In genomic region chr12:87943666-87944065, GRCh38 we compare ENCODE assay signal across 21 cellular contexts.
"Had no signal": no experiment of that assay in that cellular context is flagged by ENCODE, and none has a peak within 500 bp of the region (broad histone marks: within the 10 kb centered on the region; RNA-seq: fewer than 3 reads in every experiment).

No MANE protein-coding gene starts in this region.

- H3K27me3 Mint-ChIP-seq: dendritic cell treated with granulocyte-macrophage colony-stimulating factor and Interleukin-4, amounts not matched to agents 40 ng/mL and 50 ng/mL, for 4 days; effector memory CD8-positive, alpha-beta T cell had no signal

- ATAC-seq: effector memory CD8-positive, alpha-beta T cell; gastroesophageal sphincter; left lobe of liver; mucosa of descending colon; naive thymus-derived CD8-positive, alpha-beta T cell had no signal

- H3K27ac ChIP-seq: epithelial cell of prostate, esophagus muscularis mucosa, gastroesophageal sphincter, neutrophil, right atrium auricular region, sigmoid colon, stomach, thoracic aorta, transverse colon had no signal

- H3K4me3 ChIP-seq: esophagus muscularis mucosa, gastroesophageal sphincter, mucosa of descending colon, right atrium auricular region, sigmoid colon, stomach, thoracic aorta, transverse colon had no signal

- H3K27ac Mint-ChIP-seq: dendritic cell treated with granulocyte-macrophage colony-stimulating factor and Interleukin-4, amounts not matched to agents 40 ng/mL and 50 ng/mL, for 4 days; effector memory CD8-positive, alpha-beta T cell; naive thymus-derived CD8-positive, alpha-beta T cell had no signal

- H3K36me3 ChIP-seq: esophagus muscularis mucosa, gastroesophageal sphincter, neutrophil, right atrium auricular region, sigmoid colon, stomach, thoracic aorta, transverse colon had no signal

- H3K4me3 Mint-ChIP-seq: dendritic cell treated with granulocyte-macrophage colony-stimulating factor and Interleukin-4, amounts not matched to agents 40 ng/mL and 50 ng/mL, for 4 days; effector memory CD8-positive, alpha-beta T cell; naive thymus-derived CD8-positive, alpha-beta T cell had no signal

- H3K9me3 ChIP-seq: esophagus muscularis mucosa, gastroesophageal sphincter, mucosa of descending colon, neutrophil, right atrium auricular region, sigmoid colon, stomach, thoracic aorta, transverse colon had no signal

- H3K4me1 Mint-ChIP-seq: naive thymus-derived CD8-positive, alpha-beta T cell had no signal

- H3K36me3 Mint-ChIP-seq: naive thymus-derived CD8-positive, alpha-beta T cell had no signal

- H3K4me1 ChIP-seq: esophagus muscularis mucosa, gastroesophageal sphincter, right atrium auricular region, sigmoid colon, stomach, transverse colon had no signal

- DNase-seq: effector memory CD8-positive, alpha-beta T cell; foreskin fibroblast; glutamatergic neuron; islet precursor cell; mucosa of descending colon; naive thymus-derived CD8-positive, alpha-beta T cell; sigmoid colon; small intestine; stimulated activated CD4-positive, alpha-beta T cell treated with anti-CD3 and anti-CD28 coated beads, Interleukin-12 subunit alpha, Interleukin-12 subunit beta, amount 100 ng/mL, for 4 hours; stimulated activated naive CD4-positive, alpha-beta T cell; stomach; substantia nigra; transverse colon had no signal

- H3K27me3 ChIP-seq: esophagus muscularis mucosa, gastroesophageal sphincter, neutrophil, right atrium auricular region, sigmoid colon, stomach, transverse colon had no signal
